26 cellular contexts compared by ENCODE assay signal in genomic region chr1:4109626-4109940, GRCh38.
"Had no signal": no experiment of that assay in that cellular context is flagged by ENCODE, and none has a peak within 500 bp of the region (broad histone marks: within the 10 kb centered on the region; RNA-seq: fewer than 3 reads in every experiment).

No MANE protein-coding gene starts in this region.

- H3K27ac ChIP-seq: esophagus squamous epithelium, heart right ventricle, left lung, parathyroid adenoma, psoas muscle, stomach, thoracic aorta, tibial nerve, upper lobe of left lung, uterus had no signal

- H3K9me3 ChIP-seq: esophagus squamous epithelium, psoas muscle, stomach, thoracic aorta, upper lobe of left lung, uterus had no signal

- H3K79me2 ChIP-seq: parathyroid adenoma had no signal

- H3K27ac Mint-ChIP-seq: effector memory CD8-positive, alpha-beta T cell; naive thymus-derived CD4-positive, alpha-beta T cell; stimulated activated effector memory CD8-positive, alpha-beta T cell treated with anti-CD3 and anti-CD28 coated beads, Interleukin-12 subunit alpha, Interleukin-12 subunit beta, amount 100 ng/mL, for 72 hours had no signal

- H3K9me3 Mint-ChIP-seq: effector memory CD8-positive, alpha-beta T cell had no signal

- H3K4me1 ChIP-seq: esophagus squamous epithelium, heart right ventricle, left lung, parathyroid adenoma, psoas muscle, stomach, upper lobe of left lung, uterus had no signal

- H3K36me3 Mint-ChIP-seq: naive thymus-derived CD4-positive, alpha-beta T cell; stimulated activated effector memory CD8-positive, alpha-beta T cell treated with anti-CD3 and anti-CD28 coated beads, Interleukin-12 subunit alpha, Interleukin-12 subunit beta, amount 100 ng/mL, for 72 hours had no signal

- DNase-seq: cortex of kidney; effector memory CD8-positive, alpha-beta T cell; erythroblast; esophagus squamous epithelium; foreskin melanocyte; glutamatergic neuron; heart right ventricle; hippocampal formation; left cardiac atrium; mammary epithelial cell; mesendoderm; small intestine; stimulated activated CD4-positive, alpha-beta T cell treated with anti-CD3 and anti-CD28 coated beads, Interleukin-2, amount 100 ng/mL, for 24 hours; stimulated activated CD4-positive, alpha-beta T cell treated with anti-CD3 and anti-CD28 coated beads, Interleukin-4, amount 100 ng/mL, for 24 hours; stimulated activated naive CD4-positive, alpha-beta T cell treated with Interleukin-2 at 50 U/mL for 16 hours; stomach; upper lobe of left lung; uterus had no signal

- H3K4me3 Mint-ChIP-seq: effector memory CD8-positive, alpha-beta T cell; naive thymus-derived CD4-positive, alpha-beta T cell; neural crest cell; stimulated activated effector memory CD8-positive, alpha-beta T cell treated with anti-CD3 and anti-CD28 coated beads, Interleukin-12 subunit alpha, Interleukin-12 subunit beta, amount 100 ng/mL, for 72 hours had no signal

- H3K4me3 ChIP-seq: esophagus squamous epithelium, heart right ventricle, left lung, psoas muscle, stomach, thoracic aorta, tibial nerve, upper lobe of left lung, uterus had no signal

- H3K4me1 Mint-ChIP-seq: naive thymus-derived CD4-positive, alpha-beta T cell; stimulated activated effector memory CD8-positive, alpha-beta T cell treated with anti-CD3 and anti-CD28 coated beads, Interleukin-12 subunit alpha, Interleukin-12 subunit beta, amount 100 ng/mL, for 72 hours had no signal

- H3K9ac ChIP-seq: parathyroid adenoma had no signal

- H3K36me3 ChIP-seq: esophagus squamous epithelium, heart right ventricle, left lung, stomach, thoracic aorta, tibial nerve, upper lobe of left lung, uterus had no signal

- H2AFZ ChIP-seq: parathyroid adenoma had no signal

- H3K27me3 ChIP-seq: tibial nerve, upper lobe of left lung, uterus had no signal
